ENCODE assay signal across 15 cellular contexts in the genomic region with DNA sequence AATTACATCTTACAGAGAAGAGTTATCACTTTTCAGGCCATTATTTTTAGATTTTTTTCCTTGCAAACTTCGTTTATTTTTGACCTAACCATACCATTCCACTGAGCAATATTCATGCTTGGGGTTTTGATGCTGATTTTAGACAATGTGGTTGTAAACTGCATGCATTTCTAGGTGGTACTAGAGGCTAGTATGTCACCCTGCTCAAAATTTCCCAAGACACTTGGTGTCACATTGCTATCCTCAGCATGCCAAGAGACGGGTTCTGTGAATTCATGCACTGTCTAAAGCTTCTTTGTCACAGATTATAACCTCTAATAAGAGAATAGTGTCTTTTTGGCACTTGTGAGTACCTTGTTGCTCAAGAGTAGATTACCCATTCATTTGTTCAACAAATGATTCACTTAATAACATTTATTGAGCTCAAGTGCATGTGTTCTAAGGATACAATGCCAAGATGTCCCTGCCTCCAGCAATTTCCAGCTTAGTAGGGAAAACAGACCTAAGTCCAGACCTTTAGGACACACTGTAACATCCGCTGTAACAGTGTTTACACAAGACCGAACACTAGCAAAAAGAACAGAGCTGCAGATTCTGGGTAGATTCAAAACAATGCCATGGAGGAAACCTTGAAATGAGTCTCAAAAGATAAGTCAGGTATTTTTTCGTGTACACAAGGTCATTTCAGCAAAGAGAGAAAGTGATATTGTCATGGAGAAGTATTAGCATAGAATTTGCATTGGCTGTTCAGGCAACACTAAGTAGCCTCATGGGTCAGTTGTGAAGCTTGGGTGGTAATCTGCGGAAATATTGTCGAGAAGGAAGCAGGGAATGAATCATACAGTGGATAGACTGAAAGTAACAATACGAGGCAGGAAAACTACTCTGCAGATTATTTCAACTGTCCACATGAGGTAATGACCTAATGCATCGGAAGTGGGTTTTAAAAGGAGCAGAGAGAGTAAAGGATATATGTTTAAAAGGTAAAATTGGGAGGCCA.
A peak's percentile ranks its signal among the peaks of the same experiment; 100 is the strongest.
DNase-seq lines count a peak whose midpoint lies in the region; ATAC-seq and TF ChIP-seq lines count a peak whose summit lies in the region.
"Had no signal": no experiment of that assay in that cellular context is flagged by ENCODE, and none has a peak within 500 bp of the region (broad histone marks: within the 10 kb centered on the region; RNA-seq: fewer than 3 reads in every experiment).

No MANE protein-coding gene starts in this region.

- H3K27ac ChIP-seq in PC-3 (ENCODE audit: low read length) (peak overlapping the region; percentile 96), esophagus muscularis mucosa (replicated peaks in 1 of 4) (peak overlapping the region; percentile 70 to 81 (median 73)), WERI-Rb-1 (no peak overlapping the region)

- intact Hi-C loops in PC-3 (cut with micrococcal nuclease): loop anchor here (1.0 to 5.0 kb wide), 7 partner anchors 32 to 755 kb away; no protein-coding TSS in a partner anchor
- intact Hi-C loops in esophagus muscularis mucosa (cut with DNase I): no loop called here
- intact Hi-C loops in sciatic nerve (cut with DNase I): no loop called here

- WGBS in esophagus muscularis mucosa: 55% methylated on average over 9 of the region's 9 CpGs

- no peak for TF ChIP-seq EP300 in esophagus muscularis mucosa (IDR thresholded peaks at IDR 0.05)

- no peaks in the 10 kb centered on the region for H4K20me1 ChIP-seq in PC-3 (ENCODE audit: low read length)

- H3K4me3 ChIP-seq in PC-3 (ENCODE audit: low read length) (peak overlapping the region; percentile 59), esophagus muscularis mucosa (no peak overlapping the region), WERI-Rb-1 (ENCODE audit: low read depth, low read length) (no peak overlapping the region)
- H3K4me3 ChIP-seq: HAP-1, lung had no signal

- H3K4me1 ChIP-seq in PC-3 (ENCODE audit: insufficient read depth, low read length): peaks cover 36% of the 10 kb centered on the region
- H3K4me1 ChIP-seq in esophagus muscularis mucosa: peaks cover 0 to 50% (median 40%) of the 10 kb centered on the region in 4 donors
- H3K4me1 ChIP-seq: HAP-1 had no signal

- H3K27me3 ChIP-seq in PC-3 (ENCODE audit: low read length) (no peaks in the 10 kb centered on the region), esophagus muscularis mucosa (no peaks in the 10 kb centered on the region), WERI-Rb-1 (ENCODE audit: insufficient read depth, low read depth, severe bottlenecking) (peaks cover 82% of the 10 kb centered on the region)

- ATAC-seq in PC-3 (peak; percentile 57), sciatic nerve (peak; percentile 71), HG02571 (IDR thresholded peaks at IDR 0.05; ENCODE audit: unreplicated experiment) (no peak)

- H3K36me3 ChIP-seq in PC-3 (ENCODE audit: low read depth, low read length): no peaks in the 10 kb centered on the region
- H3K36me3 ChIP-seq in esophagus muscularis mucosa: no peaks in the 10 kb centered on the region
- no peaks in the 10 kb centered on the region for H3K36me3 ChIP-seq in WERI-Rb-1
- H3K36me3 ChIP-seq: HAP-1 had no signal

- TF ChIP-seq CTCF in PC-3 (conservative IDR thresholded peaks at IDR 0.05; ENCODE audit: low read depth, low read length): no peak
- TF ChIP-seq CTCF in esophagus muscularis mucosa (IDR thresholded peaks at IDR 0.05): no peak
- no peak for TF ChIP-seq CTCF in WERI-Rb-1 (IDR thresholded peaks at IDR 0.05; ENCODE audit: low read depth, low read length)

- peak; percentile 19 for DNase-seq in AG20443 (ENCODE audit: low spot score)
- DNase-seq in PC-3: peak; percentile 82
- peak; percentile 60 for DNase-seq in esophagus muscularis mucosa (ENCODE audit: extremely low spot score)
- DNase-seq in sciatic nerve (ENCODE audit: low spot score): no peak
- no peak for DNase-seq in WERI-Rb-1
- no peak for DNase-seq in NCI-H2196 (lab: John Stamatoyannopoulos, UW; ENCODE audit: unreplicated experiment)
- no peak for DNase-seq in stimulated activated naive CD4-positive, alpha-beta T cell (lab: John Stamatoyannopoulos, UW)
- DNase-seq: activated CD4-positive, alpha-beta memory T cell treated with anti-CD3 and anti-CD28 coated beads for 36 hours; activated effector memory CD4-positive, alpha-beta T cell treated with Interleukin-2 at 50 U/mL for 16 hours; NCI-H1048; RPMI8226; T-helper 9 cell had no signal

- peak overlapping the region; percentile 72 for H3K9ac ChIP-seq in PC-3 (ENCODE audit: low read length)

- H3F3A ChIP-seq in PC-3 (ENCODE audit: low read length, unreplicated experiment): peaks cover 8% of the 10 kb centered on the region

- TF ChIP-seq POLR2A in esophagus muscularis mucosa (IDR thresholded peaks at IDR 0.05; ENCODE audit: low read depth): no peak

- H3K79me2 ChIP-seq in PC-3 (ENCODE audit: low read length): no peaks in the 10 kb centered on the region

- H3K9me3 ChIP-seq in PC-3 (ENCODE audit: low read length): no peaks in the 10 kb centered on the region
- H3K9me3 ChIP-seq in esophagus muscularis mucosa: no peaks in the 10 kb centered on the region
- H3K9me3 ChIP-seq in WERI-Rb-1 (ENCODE audit: severe bottlenecking): no peaks in the 10 kb centered on the region
- H3K9me3 ChIP-seq: HAP-1 had no signal

- peak overlapping the region; percentile 68 for H2AFZ ChIP-seq in PC-3 (ENCODE audit: low read length)

- no TSS peak for BruUV-seq in PC-3 (replicated peaks; lab: Mats Ljungman, UMichigan)

- POLR2A ChIA-PET in PC-3 (lab: Charles Lee; ENCODE audit: unreplicated experiment): interaction anchor here (0.7 to 0.8 kb wide), 2 partner anchors 107 to 531 kb away, joined by 8 to 9 read pairs; no protein-coding TSS in a partner anchor

- CTCF ChIA-PET in PC-3 (lab: Charles Lee): interaction anchor here (0.6 kb wide), 1 partner anchor 732 kb away, joined by 4 read pairs; no protein-coding TSS in a partner anchor

- no peaks in the 10 kb centered on the region for H3K9me2 ChIP-seq in PC-3 (replicated peaks; ENCODE audit: low read length)

- H3K4me2 ChIP-seq in PC-3 (ENCODE audit: low read length): peak overlapping the region; percentile 84

Comparison
In these comparisons a context has a peak if more than half of its experiments do, and no peak if none do; other contexts are left out.
1. DNase-seq: peak in AG20443 (single experiment), PC-3 (single experiment) and esophagus muscularis mucosa (single experiment); none in sciatic nerve (single experiment), WERI-Rb-1 (single experiment), NCI-H2196 (single experiment) and stimulated activated naive CD4-positive, alpha-beta T cell (0 of 6).